Comparison of ENCODE assay signal across 1 cellular context in genomic region chr20:11261533-11262000, GRCh38.
TF ChIP-seq lines count a peak whose summit lies in the region.

No MANE protein-coding gene starts in this region.

TF ChIP-seq in GM12878, 131 proteins besides CTCF, POLR2A, EP300 and RAD21 (continued from another document):
- no peak for TF ChIP-seq SIN3A (IDR thresholded peaks at IDR 0.05; ENCODE audit: low read depth, low read length)
- no peak for TF ChIP-seq YY1 (IDR thresholded peaks at IDR 0.05; ENCODE audit: low read depth, low read length)
- no peak for TF ChIP-seq TARDBP (IDR thresholded peaks at IDR 0.05; ENCODE audit: borderline replicate concordance)
- TF ChIP-seq TBL1XR1 (IDR thresholded peaks at IDR 0.05; ENCODE audit: low read depth, low read length) = no peak
- TF ChIP-seq IRF4 (IDR thresholded peaks at IDR 0.05; ENCODE audit: low read depth, low read length) = no peak
- TF ChIP-seq NR2C2 (IDR thresholded peaks at IDR 0.05; ENCODE audit: borderline replicate concordance, control insufficient read depth, insufficient read length, low read depth) = no peak
- no peak for TF ChIP-seq EZH2 (IDR thresholded peaks at IDR 0.05; ENCODE audit: borderline replicate concordance, control insufficient read depth, low read depth, low read length)
- TF ChIP-seq MTA3 (IDR thresholded peaks at IDR 0.05; ENCODE audit: borderline replicate concordance, low read length) = no peak
- TF ChIP-seq REST (IDR thresholded peaks at IDR 0.05; ENCODE audit: low read depth, low read length) = no peak
- no peak for TF ChIP-seq SUPT20H (IDR thresholded peaks at IDR 0.05; ENCODE audit: borderline replicate concordance, control insufficient read depth, low read depth, low read length)
- no peak for TF ChIP-seq ZZZ3 (IDR thresholded peaks at IDR 0.05; ENCODE audit: control insufficient read depth, insufficient read length, low read depth)
- no peak for TF ChIP-seq SP1 (IDR thresholded peaks at IDR 0.05; ENCODE audit: low read depth, low read length)
- no peak for TF ChIP-seq HDAC6 (IDR thresholded peaks at IDR 0.05; ENCODE audit: unreplicated experiment)
- no peak for TF ChIP-seq GABPA (IDR thresholded peaks at IDR 0.05; ENCODE audit: low read depth)
- no peak for TF ChIP-seq SMAD5 (IDR thresholded peaks at IDR 0.05; ENCODE audit: low read depth)
- TF ChIP-seq RUNX3 (IDR thresholded peaks at IDR 0.05; ENCODE audit: low read length) = peak; percentile 74
- no peak for TF ChIP-seq RFX5 (IDR thresholded peaks at IDR 0.05; ENCODE audit: low read depth, low read length)
- no peak for TF ChIP-seq WRNIP1 (IDR thresholded peaks at IDR 0.05; ENCODE audit: borderline replicate concordance, low read depth, low read length)
- TF ChIP-seq, protein P1, sequence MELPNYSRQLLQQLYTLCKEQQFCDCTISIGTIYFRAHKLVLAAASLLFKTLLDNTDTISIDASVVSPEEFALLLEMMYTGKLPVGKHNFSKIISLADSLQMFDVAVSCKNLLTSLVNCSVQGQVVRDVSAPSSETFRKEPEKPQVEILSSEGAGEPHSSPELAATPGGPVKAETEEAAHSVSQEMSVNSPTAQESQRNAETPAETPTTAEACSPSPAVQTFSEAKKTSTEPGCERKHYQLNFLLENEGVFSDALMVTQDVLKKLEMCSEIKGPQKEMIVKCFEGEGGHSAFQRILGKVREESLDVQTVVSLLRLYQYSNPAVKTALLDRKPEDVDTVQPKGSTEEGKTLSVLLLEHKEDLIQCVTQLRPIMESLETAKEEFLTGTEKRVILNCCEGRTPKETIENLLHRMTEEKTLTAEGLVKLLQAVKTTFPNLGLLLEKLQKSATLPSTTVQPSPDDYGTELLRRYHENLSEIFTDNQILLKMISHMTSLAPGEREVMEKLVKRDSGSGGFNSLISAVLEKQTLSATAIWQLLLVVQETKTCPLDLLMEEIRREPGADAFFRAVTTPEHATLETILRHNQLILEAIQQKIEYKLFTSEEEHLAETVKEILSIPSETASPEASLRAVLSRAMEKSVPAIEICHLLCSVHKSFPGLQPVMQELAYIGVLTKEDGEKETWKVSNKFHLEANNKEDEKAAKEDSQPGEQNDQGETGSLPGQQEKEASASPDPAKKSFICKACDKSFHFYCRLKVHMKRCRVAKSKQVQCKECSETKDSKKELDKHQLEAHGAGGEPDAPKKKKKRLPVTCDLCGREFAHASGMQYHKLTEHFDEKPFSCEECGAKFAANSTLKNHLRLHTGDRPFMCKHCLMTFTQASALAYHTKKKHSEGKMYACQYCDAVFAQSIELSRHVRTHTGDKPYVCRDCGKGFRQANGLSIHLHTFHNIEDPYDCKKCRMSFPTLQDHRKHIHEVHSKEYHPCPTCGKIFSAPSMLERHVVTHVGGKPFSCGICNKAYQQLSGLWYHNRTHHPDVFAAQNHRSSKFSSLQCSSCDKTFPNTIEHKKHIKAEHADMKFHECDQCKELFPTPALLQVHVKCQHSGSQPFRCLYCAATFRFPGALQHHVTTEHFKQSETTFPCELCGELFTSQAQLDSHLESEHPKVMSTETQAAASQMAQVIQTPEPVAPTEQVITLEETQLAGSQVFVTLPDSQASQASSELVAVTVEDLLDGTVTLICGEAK (IDR thresholded peaks at IDR 0.05; ENCODE audit: borderline replicate concordance) = no peak
- TF ChIP-seq CREB1 (IDR thresholded peaks at IDR 0.05; ENCODE audit: low read depth) = no peak
- no peak for TF ChIP-seq ZNF207 (IDR thresholded peaks at IDR 0.05; ENCODE audit: borderline replicate concordance)
- no peak for TF ChIP-seq NFXL1 (IDR thresholded peaks at IDR 0.05; ENCODE audit: borderline replicate concordance)
- TF ChIP-seq, protein P2, sequence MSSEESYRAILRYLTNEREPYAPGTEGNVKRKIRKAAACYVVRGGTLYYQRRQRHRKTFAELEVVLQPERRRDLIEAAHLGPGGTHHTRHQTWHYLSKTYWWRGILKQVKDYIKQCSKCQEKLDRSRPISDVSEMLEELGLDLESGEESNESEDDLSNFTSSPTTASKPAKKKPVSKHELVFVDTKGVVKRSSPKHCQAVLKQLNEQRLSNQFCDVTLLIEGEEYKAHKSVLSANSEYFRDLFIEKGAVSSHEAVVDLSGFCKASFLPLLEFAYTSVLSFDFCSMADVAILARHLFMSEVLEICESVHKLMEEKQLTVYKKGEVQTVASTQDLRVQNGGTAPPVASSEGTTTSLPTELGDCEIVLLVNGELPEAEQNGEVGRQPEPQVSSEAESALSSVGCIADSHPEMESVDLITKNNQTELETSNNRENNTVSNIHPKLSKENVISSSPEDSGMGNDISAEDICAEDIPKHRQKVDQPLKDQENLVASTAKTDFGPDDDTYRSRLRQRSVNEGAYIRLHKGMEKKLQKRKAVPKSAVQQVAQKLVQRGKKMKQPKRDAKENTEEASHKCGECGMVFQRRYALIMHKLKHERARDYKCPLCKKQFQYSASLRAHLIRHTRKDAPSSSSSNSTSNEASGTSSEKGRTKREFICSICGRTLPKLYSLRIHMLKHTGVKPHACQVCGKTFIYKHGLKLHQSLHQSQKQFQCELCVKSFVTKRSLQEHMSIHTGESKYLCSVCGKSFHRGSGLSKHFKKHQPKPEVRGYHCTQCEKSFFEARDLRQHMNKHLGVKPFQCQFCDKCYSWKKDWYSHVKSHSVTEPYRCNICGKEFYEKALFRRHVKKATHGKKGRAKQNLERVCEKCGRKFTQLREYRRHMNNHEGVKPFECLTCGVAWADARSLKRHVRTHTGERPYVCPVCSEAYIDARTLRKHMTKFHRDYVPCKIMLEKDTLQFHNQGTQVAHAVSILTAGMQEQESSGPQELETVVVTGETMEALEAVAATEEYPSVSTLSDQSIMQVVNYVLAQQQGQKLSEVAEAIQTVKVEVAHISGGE (CRISPR knock-in tag; IDR thresholded peaks at IDR 0.05) = no peak
- TF ChIP-seq, protein P3, sequence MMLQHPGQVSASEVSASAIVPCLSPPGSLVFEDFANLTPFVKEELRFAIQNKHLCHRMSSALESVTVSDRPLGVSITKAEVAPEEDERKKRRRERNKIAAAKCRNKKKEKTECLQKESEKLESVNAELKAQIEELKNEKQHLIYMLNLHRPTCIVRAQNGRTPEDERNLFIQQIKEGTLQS (IDR thresholded peaks at IDR 0.05; ENCODE audit: borderline replicate concordance, extremely low read depth, low read depth, low read length) = no peak
- peak; percentile 70 for TF ChIP-seq IKZF1 (conservative IDR thresholded peaks at IDR 0.05)
- TF ChIP-seq, protein P4, sequence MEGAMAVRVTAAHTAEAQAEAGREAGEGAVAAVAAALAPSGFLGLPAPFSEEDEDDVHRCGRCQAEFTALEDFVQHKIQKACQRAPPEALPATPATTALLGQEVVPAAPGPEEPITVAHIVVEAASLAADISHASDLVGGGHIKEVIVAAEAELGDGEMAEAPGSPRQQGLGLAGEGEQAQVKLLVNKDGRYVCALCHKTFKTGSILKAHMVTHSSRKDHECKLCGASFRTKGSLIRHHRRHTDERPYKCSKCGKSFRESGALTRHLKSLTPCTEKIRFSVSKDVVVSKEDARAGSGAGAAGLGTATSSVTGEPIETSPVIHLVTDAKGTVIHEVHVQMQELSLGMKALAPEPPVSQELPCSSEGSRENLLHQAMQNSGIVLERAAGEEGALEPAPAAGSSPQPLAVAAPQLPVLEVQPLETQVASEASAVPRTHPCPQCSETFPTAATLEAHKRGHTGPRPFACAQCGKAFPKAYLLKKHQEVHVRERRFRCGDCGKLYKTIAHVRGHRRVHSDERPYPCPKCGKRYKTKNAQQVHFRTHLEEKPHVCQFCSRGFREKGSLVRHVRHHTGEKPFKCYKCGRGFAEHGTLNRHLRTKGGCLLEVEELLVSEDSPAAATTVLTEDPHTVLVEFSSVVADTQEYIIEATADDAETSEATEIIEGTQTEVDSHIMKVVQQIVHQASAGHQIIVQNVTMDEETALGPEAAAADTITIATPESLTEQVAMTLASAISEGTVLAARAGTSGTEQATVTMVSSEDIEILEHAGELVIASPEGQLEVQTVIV (IDR thresholded peaks at IDR 0.05; ENCODE audit: borderline replicate concordance, partially characterized antibody) = no peak
- TF ChIP-seq, protein P5, sequence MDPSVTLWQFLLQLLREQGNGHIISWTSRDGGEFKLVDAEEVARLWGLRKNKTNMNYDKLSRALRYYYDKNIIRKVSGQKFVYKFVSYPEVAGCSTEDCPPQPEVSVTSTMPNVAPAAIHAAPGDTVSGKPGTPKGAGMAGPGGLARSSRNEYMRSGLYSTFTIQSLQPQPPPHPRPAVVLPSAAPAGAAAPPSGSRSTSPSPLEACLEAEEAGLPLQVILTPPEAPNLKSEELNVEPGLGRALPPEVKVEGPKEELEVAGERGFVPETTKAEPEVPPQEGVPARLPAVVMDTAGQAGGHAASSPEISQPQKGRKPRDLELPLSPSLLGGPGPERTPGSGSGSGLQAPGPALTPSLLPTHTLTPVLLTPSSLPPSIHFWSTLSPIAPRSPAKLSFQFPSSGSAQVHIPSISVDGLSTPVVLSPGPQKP (IDR thresholded peaks at IDR 0.05; ENCODE audit: low read depth, low read length) = no peak
- TF ChIP-seq ESRRA (IDR thresholded peaks at IDR 0.05; ENCODE audit: low read length) = no peak
- TF ChIP-seq, protein P6, sequence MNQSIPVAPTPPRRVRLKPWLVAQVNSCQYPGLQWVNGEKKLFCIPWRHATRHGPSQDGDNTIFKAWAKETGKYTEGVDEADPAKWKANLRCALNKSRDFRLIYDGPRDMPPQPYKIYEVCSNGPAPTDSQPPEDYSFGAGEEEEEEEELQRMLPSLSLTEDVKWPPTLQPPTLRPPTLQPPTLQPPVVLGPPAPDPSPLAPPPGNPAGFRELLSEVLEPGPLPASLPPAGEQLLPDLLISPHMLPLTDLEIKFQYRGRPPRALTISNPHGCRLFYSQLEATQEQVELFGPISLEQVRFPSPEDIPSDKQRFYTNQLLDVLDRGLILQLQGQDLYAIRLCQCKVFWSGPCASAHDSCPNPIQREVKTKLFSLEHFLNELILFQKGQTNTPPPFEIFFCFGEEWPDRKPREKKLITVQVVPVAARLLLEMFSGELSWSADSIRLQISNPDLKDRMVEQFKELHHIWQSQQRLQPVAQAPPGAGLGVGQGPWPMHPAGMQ (IDR thresholded peaks at IDR 0.05; ENCODE audit: borderline replicate concordance) = no peak
- TF ChIP-seq, protein P7, sequence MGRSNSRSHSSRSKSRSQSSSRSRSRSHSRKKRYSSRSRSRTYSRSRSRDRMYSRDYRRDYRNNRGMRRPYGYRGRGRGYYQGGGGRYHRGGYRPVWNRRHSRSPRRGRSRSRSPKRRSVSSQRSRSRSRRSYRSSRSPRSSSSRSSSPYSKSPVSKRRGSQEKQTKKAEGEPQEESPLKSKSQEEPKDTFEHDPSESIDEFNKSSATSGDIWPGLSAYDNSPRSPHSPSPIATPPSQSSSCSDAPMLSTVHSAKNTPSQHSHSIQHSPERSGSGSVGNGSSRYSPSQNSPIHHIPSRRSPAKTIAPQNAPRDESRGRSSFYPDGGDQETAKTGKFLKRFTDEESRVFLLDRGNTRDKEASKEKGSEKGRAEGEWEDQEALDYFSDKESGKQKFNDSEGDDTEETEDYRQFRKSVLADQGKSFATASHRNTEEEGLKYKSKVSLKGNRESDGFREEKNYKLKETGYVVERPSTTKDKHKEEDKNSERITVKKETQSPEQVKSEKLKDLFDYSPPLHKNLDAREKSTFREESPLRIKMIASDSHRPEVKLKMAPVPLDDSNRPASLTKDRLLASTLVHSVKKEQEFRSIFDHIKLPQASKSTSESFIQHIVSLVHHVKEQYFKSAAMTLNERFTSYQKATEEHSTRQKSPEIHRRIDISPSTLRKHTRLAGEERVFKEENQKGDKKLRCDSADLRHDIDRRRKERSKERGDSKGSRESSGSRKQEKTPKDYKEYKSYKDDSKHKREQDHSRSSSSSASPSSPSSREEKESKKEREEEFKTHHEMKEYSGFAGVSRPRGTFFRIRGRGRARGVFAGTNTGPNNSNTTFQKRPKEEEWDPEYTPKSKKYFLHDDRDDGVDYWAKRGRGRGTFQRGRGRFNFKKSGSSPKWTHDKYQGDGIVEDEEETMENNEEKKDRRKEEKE (IDR thresholded peaks at IDR 0.05) = no peak
- no peak for TF ChIP-seq CBX5 (IDR thresholded peaks at IDR 0.05; ENCODE audit: low read depth)
- no peak for TF ChIP-seq CREM (IDR thresholded peaks at IDR 0.05; ENCODE audit: low read depth)
- TF ChIP-seq GATAD2B (conservative IDR thresholded peaks at IDR 0.05; ENCODE audit: low read depth) = peak; percentile 66; the same call in 1 of the 2 replicates
- TF ChIP-seq HDAC2 (IDR thresholded peaks at IDR 0.05) = no peak
